In the genomic region with DNA sequence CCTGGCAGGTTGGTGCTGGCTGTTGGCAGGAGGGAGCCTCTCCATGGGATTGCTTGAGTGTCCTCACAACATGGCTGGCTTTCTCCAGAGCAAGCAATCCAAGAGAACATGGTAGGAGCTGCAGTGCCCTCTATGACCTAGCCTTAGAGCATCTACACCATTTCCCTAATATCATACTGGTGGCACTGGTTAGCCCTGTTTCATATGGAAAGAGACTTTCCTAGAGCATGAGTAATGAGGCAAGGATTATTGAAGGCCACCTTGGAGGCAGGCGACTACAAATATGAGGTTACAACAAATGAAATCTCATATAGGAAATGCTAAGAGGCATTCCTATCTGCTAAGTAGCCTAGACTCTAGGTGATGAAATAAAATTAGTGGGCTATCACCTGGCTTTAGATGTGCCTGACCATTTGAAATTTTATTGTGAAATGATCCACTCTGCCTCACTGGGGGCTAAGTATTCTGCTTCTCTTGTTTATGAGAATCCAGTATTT, we compare ENCODE assay signal across 25 cellular contexts.
"Had no signal": no experiment of that assay in that cellular context is flagged by ENCODE, and none has a peak within 500 bp of the region (broad histone marks: within the 10 kb centered on the region; RNA-seq: fewer than 3 reads in every experiment).

No MANE protein-coding gene starts in this region.

- H3K27ac ChIP-seq: brain microvascular endothelial cell, cardiac muscle cell, colonic mucosa had no signal

- H3K4me1 ChIP-seq: colonic mucosa had no signal

- H3K27ac Mint-ChIP-seq: activated CD4-positive, alpha-beta memory T cell treated with anti-CD3 and anti-CD28 coated beads for 36 hours; activated CD4-positive, alpha-beta T cell treated with anti-CD3 and anti-CD28 coated beads for 36 hours; activated CD4-positive, alpha-beta T cell treated with anti-CD3 and anti-CD28 coated beads, Interleukin-2, amount 10 ng/mL, durations not matched to agents 24 days and 14 days; activated CD8-positive, alpha-beta memory T cell treated with anti-CD3 and anti-CD28 coated beads, Interleukin-2, amount 10 ng/mL, durations not matched to agents 7 days and 5 days; activated CD8-positive, alpha-beta T cell treated with anti-CD3 and anti-CD28 coated beads, Interleukin-2, amount 10 ng/mL, durations not matched to agents 7 days and 5 days; activated naive CD4-positive, alpha-beta T cell treated with anti-CD3 and anti-CD28 coated beads, Interleukin-2, amount 10 ng/mL, durations not matched to agents 7 days and 5 days; activated naive CD4-positive, alpha-beta T cell treated with anti-CD3 and anti-CD28 coated beads, Interleukin-2, amount 50 U/mL, for 72 hours; activated naive CD8-positive, alpha-beta T cell treated with anti-CD3 and anti-CD28 coated beads, Interleukin-2, amount 10 ng/mL, durations not matched to agents 7 days and 5 days; activated T-helper 1 cell treated with anti-CD3 and anti-CD28 coated beads, Interleukin-12 subunit alpha, Interleukin-12 subunit beta, Interleukin-2, Interleukin-4 antibody, amounts not matched to agents 30 ng/mL and 10 ng/mL and 1 ng/mL, durations not matched to agents 14 hours and 24 hours and 36 hours; activated T-helper 2 cell treated with anti-CD3 and anti-CD28 coated beads, Interferon-gamma antibody, Interleukin-2, Interleukin-4, amounts not matched to agents 10 μg/mL and 5 μg/mL and 100 μg/mL, durations not matched to agents 14 hours and 24 hours and 36 hours had no signal

- DNase-seq: activated CD4-positive, alpha-beta memory T cell treated with anti-CD3 and anti-CD28 coated beads for 36 hours; activated CD4-positive, alpha-beta T cell treated with anti-CD3 and anti-CD28 coated beads for 36 hours; activated CD4-positive, alpha-beta T cell treated with anti-CD3 and anti-CD28 coated beads, Interleukin-2, amount 10 ng/mL, durations not matched to agents 24 days and 14 days; activated CD4-positive, CD25-positive, alpha-beta regulatory T cell; activated CD4-positive, CD25-positive, alpha-beta regulatory T cell treated with anti-CD3 and anti-CD28 coated beads, Interleukin-2, amount 50 U/mL, for 72 hours; activated CD8-positive, alpha-beta memory T cell treated with anti-CD3 and anti-CD28 coated beads, Interleukin-2, amount 10 ng/mL, durations not matched to agents 7 days and 5 days; activated CD8-positive, alpha-beta memory T cell treated with anti-CD3 and anti-CD28 coated beads, Interleukin-2, amount 50 U/mL, for 4 hours; activated CD8-positive, alpha-beta T cell treated with anti-CD3 and anti-CD28 coated beads, Interleukin-2, amount 10 ng/mL, durations not matched to agents 7 days and 5 days; activated effector memory CD4-positive, alpha-beta T cell treated with anti-CD3 and anti-CD28 coated beads, Interleukin-2, amount 50 U/mL, for 16 hours; activated naive CD4-positive, alpha-beta T cell treated with anti-CD3 and anti-CD28 coated beads, Interleukin-2, amount 10 ng/mL, durations not matched to agents 7 days and 5 days; activated naive CD8-positive, alpha-beta T cell treated with anti-CD3 and anti-CD28 coated beads, Interleukin-2, amount 10 ng/mL, durations not matched to agents 7 days and 5 days; activated T-cell treated with anti-CD3 and anti-CD28 coated beads, Interleukin-2, amount 50 U/mL, for 1 hour; activated T-cell treated with anti-CD3 and anti-CD28 coated beads, Interleukin-2, amount 50 U/mL, for 48 hours; brain microvascular endothelial cell; central memory CD4-positive, alpha-beta T cell; cerebellar nuclear complex; colonic mucosa; effector CD8-positive, alpha-beta T cell; erythroblast; foreskin fibroblast; T-helper 2 cell had no signal

- H3K4me3 ChIP-seq: cardiac muscle cell, colonic mucosa had no signal

- H3K4me3 Mint-ChIP-seq: activated CD4-positive, alpha-beta memory T cell treated with anti-CD3 and anti-CD28 coated beads for 36 hours; activated CD4-positive, alpha-beta T cell treated with anti-CD3 and anti-CD28 coated beads for 36 hours; activated CD4-positive, alpha-beta T cell treated with anti-CD3 and anti-CD28 coated beads, Interleukin-2, amount 10 ng/mL, durations not matched to agents 24 days and 14 days; activated CD8-positive, alpha-beta memory T cell treated with anti-CD3 and anti-CD28 coated beads, Interleukin-2, amount 10 ng/mL, durations not matched to agents 7 days and 5 days; activated CD8-positive, alpha-beta T cell treated with anti-CD3 and anti-CD28 coated beads, Interleukin-2, amount 10 ng/mL, durations not matched to agents 7 days and 5 days; activated naive CD4-positive, alpha-beta T cell treated with anti-CD3 and anti-CD28 coated beads, Interleukin-2, amount 10 ng/mL, durations not matched to agents 7 days and 5 days; activated naive CD8-positive, alpha-beta T cell treated with anti-CD3 and anti-CD28 coated beads, Interleukin-2, amount 10 ng/mL, durations not matched to agents 7 days and 5 days; activated T-helper 1 cell treated with anti-CD3 and anti-CD28 coated beads, Interleukin-12 subunit alpha, Interleukin-12 subunit beta, Interleukin-2, Interleukin-4 antibody, amounts not matched to agents 30 ng/mL and 10 ng/mL and 1 ng/mL, durations not matched to agents 14 hours and 24 hours and 36 hours had no signal

- H3K9me3 ChIP-seq: colonic mucosa had no signal

- H3K27me3 Mint-ChIP-seq: activated CD4-positive, alpha-beta memory T cell treated with anti-CD3 and anti-CD28 coated beads for 36 hours; activated CD4-positive, alpha-beta T cell treated with anti-CD3 and anti-CD28 coated beads for 36 hours; activated CD4-positive, alpha-beta T cell treated with anti-CD3 and anti-CD28 coated beads, Interleukin-2, amount 10 ng/mL, durations not matched to agents 24 days and 14 days; activated CD8-positive, alpha-beta memory T cell treated with anti-CD3 and anti-CD28 coated beads, Interleukin-2, amount 10 ng/mL, durations not matched to agents 7 days and 5 days; activated naive CD4-positive, alpha-beta T cell treated with anti-CD3 and anti-CD28 coated beads, Interleukin-2, amount 10 ng/mL, durations not matched to agents 7 days and 5 days; activated naive CD8-positive, alpha-beta T cell treated with anti-CD3 and anti-CD28 coated beads, Interleukin-2, amount 10 ng/mL, durations not matched to agents 7 days and 5 days had no signal

- H3K9me3 Mint-ChIP-seq: activated CD4-positive, alpha-beta memory T cell treated with anti-CD3 and anti-CD28 coated beads for 36 hours; activated naive CD4-positive, alpha-beta T cell treated with anti-CD3 and anti-CD28 coated beads, Interleukin-2, amount 10 ng/mL, durations not matched to agents 7 days and 5 days; activated naive CD8-positive, alpha-beta T cell treated with anti-CD3 and anti-CD28 coated beads, Interleukin-2, amount 10 ng/mL, durations not matched to agents 7 days and 5 days had no signal

- H3K36me3 ChIP-seq: brain microvascular endothelial cell, cardiac muscle cell, colonic mucosa had no signal

- H3K27me3 ChIP-seq: brain microvascular endothelial cell, cardiac muscle cell, colonic mucosa had no signal

- ATAC-seq: activated CD4-positive, alpha-beta T cell treated with anti-CD3 and anti-CD28 coated beads for 36 hours; activated CD8-positive, alpha-beta memory T cell treated with anti-CD3 and anti-CD28 coated beads, Interleukin-2, amount 10 ng/mL, durations not matched to agents 7 days and 5 days; activated CD8-positive, alpha-beta T cell treated with anti-CD3 and anti-CD28 coated beads, Interleukin-2, amount 10 ng/mL, durations not matched to agents 7 days and 5 days; activated naive CD4-positive, alpha-beta T cell treated with anti-CD3 and anti-CD28 coated beads, Interleukin-2, amount 50 U/mL, for 72 hours had no signal
